17 cellular contexts compared by ENCODE assay signal in the genomic region with DNA sequence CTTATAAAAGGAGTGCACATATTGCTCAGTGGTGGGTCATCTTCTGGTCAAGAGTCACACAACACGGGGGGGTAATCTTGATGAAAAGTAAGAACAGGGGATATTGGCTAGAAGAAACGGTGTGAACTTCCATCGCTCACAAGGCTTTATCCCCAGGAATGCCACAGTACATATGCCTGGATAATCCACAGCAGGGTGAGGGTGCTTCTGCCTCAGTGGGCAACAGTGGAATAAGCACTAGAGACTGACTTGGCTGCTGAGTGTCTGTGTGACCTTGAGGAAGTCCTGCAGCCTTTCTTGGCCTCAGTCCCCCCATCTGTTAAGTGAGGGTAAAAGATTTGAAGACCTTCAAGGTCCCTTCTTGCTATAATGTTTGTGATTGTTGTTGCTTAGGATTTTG. TPM values are rescaled to one million over a fixed set of nuclear protein-coding genes. Genes with fewer than 3 reads are reported as not detected.
A peak's percentile ranks its signal among the peaks of the same experiment; 100 is the strongest.
DNase-seq lines count a peak whose midpoint lies in the region; ATAC-seq and TF ChIP-seq lines count a peak whose summit lies in the region.
"Had no signal": no experiment of that assay in that cellular context is flagged by ENCODE, and none has a peak within 500 bp of the region (broad histone marks: within the 10 kb centered on the region; RNA-seq: fewer than 3 reads in every experiment).

No MANE protein-coding gene starts in this region.

- dilution Hi-C loops in IMR-90 (cut with HindIII; ENCODE audit: low sequenced_read_pairs, unreplicated experiment): no loop called here

- no peaks in the 10 kb centered on the region for H3K9me3 Mint-ChIP-seq in activated naive CD8-positive, alpha-beta T cell treated with anti-CD3 and anti-CD28 coated beads, Interleukin-2, amount 50 U/mL, for 24 hours

- no peaks in the 10 kb centered on the region for H3K79me1 ChIP-seq in IMR-90 (ENCODE audit: low read depth in 1 of 2, low read length in 2 of 2)

- H3K9me3 ChIP-seq in IMR-90 (ENCODE audit: control insufficient read depth, insufficient read depth, low read length) (no peaks in the 10 kb centered on the region; the same call in 1 of the 2 replicates), spleen (peaks cover 0 to 19% (median 9%) of the 10 kb centered on the region in 8 donors)

- peaks cover 3% of the 10 kb centered on the region for H3K27me3 Mint-ChIP-seq in activated naive CD8-positive, alpha-beta T cell treated with anti-CD3 and anti-CD28 coated beads, Interleukin-2, amount 50 U/mL, for 24 hours

- no peak overlapping the region for H4K5ac ChIP-seq in IMR-90 (ENCODE audit: low read depth, low read length)

- no peaks in the 10 kb centered on the region for H4K20me1 ChIP-seq in IMR-90 (ENCODE audit: insufficient read depth, low read length)

- no TSS peak for BruUV-seq in IMR-90 (replicated peaks; lab: Mats Ljungman, UMichigan)

- in situ Hi-C loops in IMR-90 (cut with MboI; ENCODE audit: low sequenced_read_pairs): no loop called here

- no peak overlapping the region for H2AFZ ChIP-seq in IMR-90 (replicated peaks; ENCODE audit: low read length, poor library complexity)
- H2AFZ ChIP-seq: GM23248 had no signal

- DNase-seq in activated CD8-positive, alpha-beta memory T cell treated with anti-CD3 and anti-CD28 coated beads, Interleukin-2, amount 50 U/mL, for 48 hours: peak; percentile 15
- DNase-seq in activated CD8-positive, alpha-beta memory T cell treated with anti-CD3 and anti-CD28 coated beads, Interleukin-2, amount 50 U/mL, for 4 hours: no peak
- DNase-seq in IMR-90 (no peak), left lobe of liver (ENCODE audit: low spot score) (peak; percentile 4), spleen (peak; percentile 13), NK-92 (lab: John Stamatoyannopoulos, UW; ENCODE audit: unreplicated experiment) (no peak)
- no peak for DNase-seq in activated naive CD8-positive, alpha-beta T cell treated with anti-CD3 and anti-CD28 coated beads, Interleukin-2, amount 50 U/mL, for 24 hours
- DNase-seq: 8988T; ACHN; CD4-positive, CD25-positive, alpha-beta regulatory T cell; DMS53; GF-D8; GM23248 had no signal

- no peak overlapping the region for H3K27ac ChIP-seq in IMR-90 (ENCODE audit: insufficient read depth, low read length)
- no peak overlapping the region for H3K27ac ChIP-seq in spleen
- H3K27ac ChIP-seq: BLaER1 treated with 17β-estradiol and CSF1 and Interleukin-3, amounts not matched to agents 10 nM and 100 nM; GM23248; HL-60 had no signal

- H3K56ac ChIP-seq in IMR-90 (ENCODE audit: extremely low read depth, insufficient read depth, low read length): no peak overlapping the region

- H2BK15ac ChIP-seq in IMR-90 (ENCODE audit: low read depth, low read length): no peak overlapping the region

- intact Hi-C loops in IMR-90 (cut with micrococcal nuclease): no loop called here
- intact Hi-C loops in spleen (cut with DNase I; ENCODE audit: low total_unique reads): no loop called here

- CTCF ChIA-PET in IMR-90 (lab: Yijun Ruan, JAX): no interaction called here

- H3K27ac Mint-ChIP-seq in activated naive CD8-positive, alpha-beta T cell treated with anti-CD3 and anti-CD28 coated beads, Interleukin-2, amount 50 U/mL, for 24 hours: no peak overlapping the region
- H3K27ac Mint-ChIP-seq: CD4-positive, CD25-positive, alpha-beta regulatory T cell had no signal

- H3K36me3 ChIP-seq in IMR-90 (ENCODE audit: control insufficient read depth, insufficient read depth, low read length) (no peaks in the 10 kb centered on the region), spleen (no peaks in the 10 kb centered on the region)
- H3K36me3 ChIP-seq: BLaER1 treated with 17β-estradiol and CSF1 and Interleukin-3, amounts not matched to agents 10 nM and 100 nM had no signal

- no peak overlapping the region for H3K4ac ChIP-seq in IMR-90 (ENCODE audit: low read depth, low read length)

- no peak overlapping the region for H3K14ac ChIP-seq in IMR-90 (replicated peaks; ENCODE audit: low read depth, low read length)

- H2AK5ac ChIP-seq in IMR-90 (ENCODE audit: low read depth, low read length): no peak overlapping the region

- TF ChIP-seq RAD21 in IMR-90 (IDR thresholded peaks at IDR 0.05; ENCODE audit: low read length): no peak

- no peak overlapping the region for H3K4me3 Mint-ChIP-seq in activated naive CD8-positive, alpha-beta T cell treated with anti-CD3 and anti-CD28 coated beads, Interleukin-2, amount 50 U/mL, for 24 hours
- H3K4me3 Mint-ChIP-seq: CD4-positive, CD25-positive, alpha-beta regulatory T cell had no signal

- no peak overlapping the region for H3K4me2 ChIP-seq in IMR-90 (ENCODE audit: low read depth, low read length)
- H3K4me2 ChIP-seq: BLaER1 treated with 17β-estradiol and CSF1 and Interleukin-3, amounts not matched to agents 10 nM and 100 nM had no signal

- H3K4me3 ChIP-seq in IMR-90 (ENCODE audit: insufficient read depth, low read depth, low read length) (no peak overlapping the region), spleen (no peak overlapping the region)
- H3K4me3 ChIP-seq: BLaER1 treated with 17β-estradiol and CSF1 and Interleukin-3, amounts not matched to agents 10 nM and 100 nM; GM23248 had no signal

- no peaks in the 10 kb centered on the region for H3K27me3 ChIP-seq in IMR-90 (ENCODE audit: control insufficient read depth, insufficient read depth, low read length)
- peaks cover 0 to 25% (median 0%) of the 10 kb centered on the region in 7 donors for H3K27me3 ChIP-seq in spleen (replicated peaks in 1 of 7)
- H3K27me3 ChIP-seq: BLaER1 treated with 17β-estradiol and CSF1 and Interleukin-3, amounts not matched to agents 10 nM and 100 nM had no signal

- TF ChIP-seq POLR2A in IMR-90 (IDR thresholded peaks at IDR 0.05; ENCODE audit: low read depth, low read length) (no peak), spleen (IDR thresholded peaks at IDR 0.05) (no peak)

- H3K9me1 ChIP-seq in IMR-90 (ENCODE audit: insufficient read depth, low read length): no peaks in the 10 kb centered on the region

- ATAC-seq in IMR-90 (ENCODE audit: low read depth) (no peak), left lobe of liver (no peak), GM21360 (IDR thresholded peaks at IDR 0.05; ENCODE audit: unreplicated experiment) (no peak)
- ATAC-seq in activated naive CD8-positive, alpha-beta T cell treated with anti-CD3 and anti-CD28 coated beads, Interleukin-2, amount 50 U/mL, for 24 hours: no peak
- ATAC-seq: HCT116 had no signal

- no peaks in the 10 kb centered on the region for H3K4me1 Mint-ChIP-seq in activated naive CD8-positive, alpha-beta T cell treated with anti-CD3 and anti-CD28 coated beads, Interleukin-2, amount 50 U/mL, for 24 hours
- H3K4me1 Mint-ChIP-seq: CD4-positive, CD25-positive, alpha-beta regulatory T cell had no signal

- no peak overlapping the region for H4K8ac ChIP-seq in IMR-90 (ENCODE audit: low read depth in 2 of 2, low read length in 2 of 2)

- H3K4me1 ChIP-seq in IMR-90 (ENCODE audit: control insufficient read depth, insufficient read depth, low read length): peaks cover 5% of the 10 kb centered on the region; the same call in 1 of the 2 replicates
- peaks cover 0 to 15% (median 8%) of the 10 kb centered on the region in 6 donors for H3K4me1 ChIP-seq in spleen
- H3K4me1 ChIP-seq: BLaER1 treated with 17β-estradiol and CSF1 and Interleukin-3, amounts not matched to agents 10 nM and 100 nM had no signal

- no peak overlapping the region for H3K18ac ChIP-seq in IMR-90 (ENCODE audit: low read depth, low read length)

- WGBS in IMR-90 (ENCODE audit: extremely low coverage in 2 of 2, insufficient read length in 1 of 2), 2 experiments: 51% methylated on average over 2 of the region's 3 CpGs; no CpG with 5 or more reads in 1 of the 2 experiments
- WGBS in spleen, 5 donors: 76 to 86% (median 81%) methylated on average over 3 of the region's 3 CpGs

- no peak overlapping the region for H2BK5ac ChIP-seq in IMR-90 (ENCODE audit: low read depth, low read length, poor library complexity, severe bottlenecking)

- no peak overlapping the region for H2BK20ac ChIP-seq in IMR-90 (ENCODE audit: low read depth, low read length)

- H3K36me3 Mint-ChIP-seq in activated naive CD8-positive, alpha-beta T cell treated with anti-CD3 and anti-CD28 coated beads, Interleukin-2, amount 50 U/mL, for 24 hours (ENCODE audit: low read depth): no peaks in the 10 kb centered on the region
- H3K36me3 Mint-ChIP-seq: CD4-positive, CD25-positive, alpha-beta regulatory T cell had no signal

- H3K23ac ChIP-seq in IMR-90 (ENCODE audit: low read depth, low read length): no peak overlapping the region

- H3K9ac ChIP-seq in IMR-90 (ENCODE audit: low read depth, low read length): no peak overlapping the region
- H3K9ac ChIP-seq: BLaER1 treated with 17β-estradiol and CSF1 and Interleukin-3, amounts not matched to agents 10 nM and 100 nM; GM23248 had no signal

- TF ChIP-seq CTCF in IMR-90 (conservative IDR thresholded peaks at IDR 0.05; ENCODE audit: low read depth, low read length): no peak
- TF ChIP-seq CTCF in spleen (IDR thresholded peaks at IDR 0.05 in 8 of 11, conservative IDR thresholded peaks at IDR 0.05 in 3 of 11): no peak

- H4K91ac ChIP-seq in IMR-90 (ENCODE audit: insufficient read depth, low read depth, low read length): no peak overlapping the region

- POLR2A ChIA-PET in IMR-90 (lab: Charles Lee; ENCODE audit: unreplicated experiment): no interaction called here

- no peak overlapping the region for H2BK120ac ChIP-seq in IMR-90 (ENCODE audit: low read depth, low read length)

- peak overlapping the region; percentile 23 for H2AK9ac ChIP-seq in IMR-90 (replicated peaks; ENCODE audit: low read depth, low read length, poor library complexity)

TF ChIP-seq in IMR-90, 13 proteins besides CTCF, POLR2A, EP300 and RAD21 (continues in another document):
- no peak for TF ChIP-seq MAFK (IDR thresholded peaks at IDR 0.05; ENCODE audit: low read depth, low read length)
- no peak for TF ChIP-seq CEBPB (IDR thresholded peaks at IDR 0.05; ENCODE audit: low read depth, low read length)
- no peak for TF ChIP-seq MAZ (IDR thresholded peaks at IDR 0.05; ENCODE audit: borderline replicate concordance, low read depth, low read length)
- TF ChIP-seq, protein P1, sequence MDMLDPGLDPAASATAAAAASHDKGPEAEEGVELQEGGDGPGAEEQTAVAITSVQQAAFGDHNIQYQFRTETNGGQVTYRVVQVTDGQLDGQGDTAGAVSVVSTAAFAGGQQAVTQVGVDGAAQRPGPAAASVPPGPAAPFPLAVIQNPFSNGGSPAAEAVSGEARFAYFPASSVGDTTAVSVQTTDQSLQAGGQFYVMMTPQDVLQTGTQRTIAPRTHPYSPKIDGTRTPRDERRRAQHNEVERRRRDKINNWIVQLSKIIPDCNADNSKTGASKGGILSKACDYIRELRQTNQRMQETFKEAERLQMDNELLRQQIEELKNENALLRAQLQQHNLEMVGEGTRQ (IDR thresholded peaks at IDR 0.05; ENCODE audit: low read depth, low read length): no peak
- TF ChIP-seq RCOR1 (IDR thresholded peaks at IDR 0.05; ENCODE audit: insufficient replicate concordance, low read length): no peak
- no peak for TF ChIP-seq NFE2L2 (IDR thresholded peaks at IDR 0.05; ENCODE audit: low read depth, low read length)
- no peak for TF ChIP-seq BHLHE40 (IDR thresholded peaks at IDR 0.05; ENCODE audit: low read depth, low read length)

RNA-seq across cellular contexts. Expression of a gene that starts 44.9 kb away (rescaled TPM):
- total RNA-seq in IMR-90 (2012; rRNA removed) (under 0.01 TPM in 1 of 2 replicates, not detected in the other), left lobe of liver (17.1 TPM), spleen (not detected)
- polyA plus RNA-seq in IMR-90 (2012; rRNA removed) (0.03 TPM in 1 of 2 replicates, not detected in the other), spleen (not detected)
- 0.01 and 0.04 TPM in 2 replicates for polyA plus RNA-seq in IMR-90 (2012; cell fraction: cytosol; rRNA removed)
- polyA plus RNA-seq in IMR-90 (2012; cell fraction: nucleus; rRNA removed; ENCODE audit: low replicate concordance): 0.03 and 0.11 TPM in 2 replicates
- total RNA-seq: CD4-positive, CD25-positive, alpha-beta regulatory T cell; GM23248 had no signal
- polyA plus RNA-seq: GM23248 had no signal

Comparison
In these comparisons a context has a peak if more than half of its experiments do, and no peak if none do; other contexts are left out.
1. DNase-seq: peak in activated CD8-positive, alpha-beta memory T cell treated with anti-CD3 and anti-CD28 coated beads, Interleukin-2, amount 50 U/mL, for 48 hours (single experiment), left lobe of liver (single experiment) and spleen (single experiment); none in activated CD8-positive, alpha-beta memory T cell treated with anti-CD3 and anti-CD28 coated beads, Interleukin-2, amount 50 U/mL, for 4 hours (single experiment), IMR-90 (single experiment), NK-92 (single experiment) and activated naive CD8-positive, alpha-beta T cell treated with anti-CD3 and anti-CD28 coated beads, Interleukin-2, amount 50 U/mL, for 24 hours (single experiment).
2. RNA of a gene that starts 44.9 kb away (total RNA-seq): 17.1 TPM in left lobe of liver (single experiment); under 0.01 TPM in IMR-90 and not detected in spleen; every median in the first group is over 10 times any median in the second.